In genomic region chr19:31279436-31279765, GRCh38 we compare ENCODE assay signal across 28 cellular contexts.
"Had no signal": no experiment of that assay in that cellular context is flagged by ENCODE, and none has a peak within 500 bp of the region (broad histone marks: within the 10 kb centered on the region; RNA-seq: fewer than 3 reads in every experiment).

No MANE protein-coding gene starts in this region.

- H3K4me3 Mint-ChIP-seq: mesothelial cell of epicardium; naive B cell; nephron; neural crest cell; stimulated activated memory B cell treated with anti-CD40 and anti-IgM and Interleukin-4, amounts not matched to agents 10 μg/mL and 1 μg/mL and 100 μg/mL, for 72 hours; stimulated activated naive CD8-positive, alpha-beta T cell treated with anti-CD3 and anti-CD28 coated beads, Interleukin-15, amount 100 ng/mL, for 72 hours; type B pancreatic cell had no signal

- H3K9me3 Mint-ChIP-seq: mesothelial cell of epicardium; nephron; neural crest cell; stimulated activated naive CD8-positive, alpha-beta T cell treated with anti-CD3 and anti-CD28 coated beads, Interleukin-15, amount 100 ng/mL, for 72 hours; type B pancreatic cell had no signal

- H3K27ac ChIP-seq: left ventricle myocardium inferior, neutrophil, parathyroid adenoma, right atrium auricular region, tibial nerve, vagina had no signal

- H3K9me3 ChIP-seq: left ventricle myocardium inferior, neutrophil, right atrium auricular region, tibial nerve, vagina had no signal

- FAIRE-seq: keratinocyte, small intestine had no signal

- H3K4me3 ChIP-seq: left ventricle myocardium inferior, lung, right atrium auricular region, tibial nerve, vagina had no signal

- H2AFZ ChIP-seq: parathyroid adenoma had no signal

- H3K27me3 Mint-ChIP-seq: naive B cell; progenitor cell of endocrine pancreas; stimulated activated memory B cell treated with anti-CD40 and anti-IgM and Interleukin-4, amounts not matched to agents 10 μg/mL and 1 μg/mL and 100 μg/mL, for 72 hours had no signal

- H3K36me3 Mint-ChIP-seq: naive B cell; stimulated activated memory B cell treated with anti-CD40 and anti-IgM and Interleukin-4, amounts not matched to agents 10 μg/mL and 1 μg/mL and 100 μg/mL, for 72 hours had no signal

- ATAC-seq: left colon; sciatic nerve; stimulated activated memory B cell treated with anti-CD40 and anti-IgM and Interleukin-4, amounts not matched to agents 10 μg/mL and 1 μg/mL and 100 μg/mL, for 72 hours; stimulated activated naive CD8-positive, alpha-beta T cell treated with anti-CD3 and anti-CD28 coated beads, Interleukin-15, amount 100 ng/mL, for 72 hours had no signal

- H3K27ac Mint-ChIP-seq: mesothelial cell of epicardium; naive B cell; nephron; progenitor cell of endocrine pancreas; stimulated activated memory B cell treated with anti-CD40 and anti-IgM and Interleukin-4, amounts not matched to agents 10 μg/mL and 1 μg/mL and 100 μg/mL, for 72 hours; stimulated activated naive CD8-positive, alpha-beta T cell treated with anti-CD3 and anti-CD28 coated beads, Interleukin-15, amount 100 ng/mL, for 72 hours; type B pancreatic cell had no signal

- H3K4me1 ChIP-seq: left ventricle myocardium inferior, parathyroid adenoma, right atrium auricular region, vagina had no signal

- H3K4me1 Mint-ChIP-seq: naive B cell; stimulated activated memory B cell treated with anti-CD40 and anti-IgM and Interleukin-4, amounts not matched to agents 10 μg/mL and 1 μg/mL and 100 μg/mL, for 72 hours; stimulated activated naive CD8-positive, alpha-beta T cell treated with anti-CD3 and anti-CD28 coated beads, Interleukin-15, amount 100 ng/mL, for 72 hours had no signal

- DNase-seq: hippocampal formation; left colon; left ventricle myocardium inferior; mesendoderm; naive B cell; occipital lobe; small intestine; stimulated activated CD4-positive, alpha-beta T cell treated with anti-CD3 and anti-CD28 coated beads, Interleukin-1b, Interleukin-23, amount 100 ng/mL, for 48 hours; stimulated activated CD4-positive, alpha-beta T cell treated with anti-CD3 and anti-CD28 coated beads, Interleukin-2, amount 100 ng/mL, for 48 hours; stimulated activated CD4-positive, alpha-beta T cell treated with anti-CD3 and anti-CD28 coated beads, Interleukin-4, amount 100 ng/mL, for 4 hours; stimulated activated CD8-positive, alpha-beta memory T cell treated with anti-CD3 and anti-CD28 coated beads, Interleukin-4, amount 100 ng/mL, for 48 hours; stimulated activated naive CD4-positive, alpha-beta T cell treated with Interleukin-2 at 50 U/mL for 16 hours; stimulated activated naive CD8-positive, alpha-beta T cell treated with anti-CD3 and anti-CD28 coated beads, Interleukin-15, amount 100 ng/mL, for 72 hours; substantia nigra had no signal

- H3K9ac ChIP-seq: parathyroid adenoma had no signal

- H3K27me3 ChIP-seq: neutrophil, right atrium auricular region, tibial nerve, vagina had no signal

- H3K79me2 ChIP-seq: parathyroid adenoma had no signal
